Comparison of ENCODE assay signal across 8 cellular contexts in the genomic region with DNA sequence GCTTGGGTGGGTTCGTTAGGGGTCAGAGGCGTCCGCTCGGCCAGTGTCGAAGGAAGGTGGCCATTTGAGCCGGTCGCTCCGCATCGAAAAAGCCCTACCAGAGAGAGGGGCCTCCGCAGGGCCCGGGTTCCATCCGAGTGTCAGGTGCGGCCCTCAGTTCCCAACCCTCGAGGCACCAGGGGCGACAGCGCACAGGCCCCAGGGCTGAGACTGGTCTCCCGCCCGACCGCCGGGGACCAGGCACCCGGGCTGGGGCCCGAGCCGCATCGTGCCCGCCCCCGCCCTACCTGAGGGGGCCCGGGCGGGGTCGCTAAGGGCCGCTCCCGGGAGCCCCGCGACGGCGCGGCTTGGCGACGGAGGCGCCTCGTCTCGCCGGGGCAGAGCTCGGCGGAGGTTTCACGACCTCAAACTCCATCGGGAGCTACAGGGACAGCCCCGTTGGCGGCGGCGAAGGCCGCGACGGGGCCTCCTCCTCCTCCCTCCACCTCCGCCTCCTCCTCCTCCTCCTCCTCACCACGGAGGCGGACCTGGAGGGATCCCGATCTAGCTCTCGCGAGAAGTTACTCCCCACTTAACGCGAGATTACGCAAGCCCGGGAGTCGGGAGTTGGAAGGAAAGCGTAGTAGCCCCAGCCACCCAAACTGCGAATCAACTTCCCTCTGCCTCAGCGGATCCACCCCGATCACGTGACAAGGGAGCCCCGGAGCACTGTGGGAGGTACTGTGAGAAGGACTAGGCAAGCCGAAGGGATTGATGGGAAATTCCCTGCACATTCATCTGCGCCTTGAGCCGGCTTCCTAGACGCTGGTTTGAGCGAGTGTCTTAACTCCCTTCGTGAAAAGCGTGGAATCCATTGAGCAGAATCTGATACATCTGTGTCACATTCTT. TPM values are rescaled to one million over a fixed set of nuclear protein-coding genes. Genes with fewer than 3 reads are reported as not detected.
DNase-seq lines count a peak whose midpoint lies in the region; ATAC-seq and TF ChIP-seq lines count a peak whose summit lies in the region.

Gene RC3H2, minus strand, starts transcription at position 537 of the 888 bp plus-strand sequence. CDS start 7,850 bp downstream, outside the sequence.

- DNase-seq in NCI-H526 treated with DMSO at 0.1 percent for 48 hours (lab: John Stamatoyannopoulos, UW) (peak; percentile 95), colonic mucosa (peak; percentile 99), kidney tubule cell (ENCODE audit: low spot score) (peak; percentile 100)
- DNase-seq in activated CD4-positive, alpha-beta T cell treated with anti-CD3 and anti-CD28 coated beads, Interleukin-2, amount 10 ng/mL, durations not matched to agents 24 days and 14 days = peak; percentile 99
- DNase-seq in stimulated activated CD4-positive, alpha-beta T cell treated with anti-CD3 and anti-CD28 coated beads, Interleukin-1b, Interleukin-23, amount 100 ng/mL, for 24 hours (ENCODE audit: low read depth in 4 of 4, low spot score in 1 of 4) = peak; percentile 87 to 94 (median 94)

- H3K9me3 Mint-ChIP-seq in activated CD4-positive, alpha-beta T cell treated with anti-CD3 and anti-CD28 coated beads, Interleukin-2, amount 10 ng/mL, durations not matched to agents 24 days and 14 days = peaks cover 3% of the 10 kb centered on the region

- H3K27me3 Mint-ChIP-seq in activated CD4-positive, alpha-beta T cell treated with anti-CD3 and anti-CD28 coated beads, Interleukin-2, amount 10 ng/mL, durations not matched to agents 24 days and 14 days = no peaks in the 10 kb centered on the region

- H3K9me3 ChIP-seq in BLaER1 = no peaks in the 10 kb centered on the region
- H3K9me3 ChIP-seq in colonic mucosa = no peaks in the 10 kb centered on the region

- H3K4me3 Mint-ChIP-seq in activated CD4-positive, alpha-beta T cell treated with anti-CD3 and anti-CD28 coated beads, Interleukin-2, amount 10 ng/mL, durations not matched to agents 24 days and 14 days = peak within 1 kb of the TSS; percentile 95

- H3K4me1 Mint-ChIP-seq in activated CD4-positive, alpha-beta T cell treated with anti-CD3 and anti-CD28 coated beads, Interleukin-2, amount 10 ng/mL, durations not matched to agents 24 days and 14 days = peaks cover 19% of the 10 kb centered on the region

- ATAC-seq in GM19324 (IDR thresholded peaks at IDR 0.05; ENCODE audit: low FRiP score, unreplicated experiment) = peak; percentile 94
- peak; percentile 82 for ATAC-seq in HG03469 (IDR thresholded peaks at IDR 0.05; ENCODE audit: unreplicated experiment)

- H3K27ac Mint-ChIP-seq in activated CD4-positive, alpha-beta T cell treated with anti-CD3 and anti-CD28 coated beads, Interleukin-2, amount 10 ng/mL, durations not matched to agents 24 days and 14 days = peak within 1 kb of the TSS; percentile 96

- no peaks in the 10 kb centered on the region for H3K27me3 ChIP-seq in BLaER1
- no peaks in the 10 kb centered on the region for H3K27me3 ChIP-seq in colonic mucosa

- peak within 1 kb of the TSS; percentile 98 for H3K27ac ChIP-seq in BLaER1
- H3K27ac ChIP-seq in colonic mucosa = peak within 1 kb of the TSS; percentile 95

- H3K4me1 ChIP-seq in BLaER1 (peaks cover 31% of the 10 kb centered on the region), colonic mucosa (no peaks in the 10 kb centered on the region)

- peak within 1 kb of the TSS; percentile 90 for H3K4me2 ChIP-seq in BLaER1

- no peaks in the 10 kb centered on the region for H3K36me3 ChIP-seq in BLaER1
- no peaks in the 10 kb centered on the region for H3K36me3 ChIP-seq in colonic mucosa

- TF ChIP-seq CTCF in colonic mucosa (IDR thresholded peaks at IDR 0.05) = no peak

- peak within 1 kb of the TSS; percentile 99 for H3K9ac ChIP-seq in BLaER1
- peak within 1 kb of the TSS; percentile 70 to 79 for H3K9ac ChIP-seq in colonic mucosa (ENCODE audit: low read depth in 2 of 2, low read length in 2 of 2)

- H4K20me1 ChIP-seq in BLaER1 = peaks cover 34% of the 10 kb centered on the region

- peak within 1 kb of the TSS; percentile 97 for H3K4me3 ChIP-seq in BLaER1
- peak within 1 kb of the TSS; percentile 94 for H3K4me3 ChIP-seq in colonic mucosa

- H3K36me3 Mint-ChIP-seq in activated CD4-positive, alpha-beta T cell treated with anti-CD3 and anti-CD28 coated beads, Interleukin-2, amount 10 ng/mL, durations not matched to agents 24 days and 14 days (ENCODE audit: low read depth) = peaks cover 15% of the 10 kb centered on the region

- intact Hi-C loops in activated CD4-positive, alpha-beta T cell treated with anti-CD3 and anti-CD28 coated beads, Interleukin-2, amount 10 ng/mL, durations not matched to agents 24 days and 14 days (cut with micrococcal nuclease) = loop anchor here (1.0 kb wide), 8 partner anchors 8 to 812 kb away; partner anchors contain the start of genes PDCL, STRBP, TTLL11 and ZBTB26
- intact Hi-C loops in colonic mucosa (cut with DNase I) = loop anchor here (5.0 kb wide), 1 partner anchor 92 kb away; no protein-coding TSS in a partner anchor

RNA-seq across cellular contexts. Expression of gene RC3H2, which starts in this region (rescaled TPM):
- total RNA-seq in activated CD4-positive, alpha-beta T cell treated with anti-CD3 and anti-CD28 coated beads, Interleukin-2, amount 10 ng/mL, durations not matched to agents 24 days and 14 days = 39.7 and 40.2 TPM in 2 replicates
- 10 to 100 TPM; 34.4 to 44.9 TPM for total RNA-seq in colonic mucosa

Comparison
In these comparisons a context has a peak if more than half of its experiments do, and no peak if none do; other contexts are left out.
1. Peak in every context shown above with its lines: DNase-seq, ATAC-seq, H3K4me3 ChIP-seq and H3K27ac ChIP-seq.